In genomic region chr2:172330060-172330671, GRCh38 we compare ENCODE assay signal across 15 cellular contexts.
DNase-seq lines count a peak whose midpoint lies in the region; ATAC-seq and TF ChIP-seq lines count a peak whose summit lies in the region.
"Had no signal": no experiment of that assay in that cellular context is flagged by ENCODE, and none has a peak within 500 bp of the region (broad histone marks: within the 10 kb centered on the region; RNA-seq: fewer than 3 reads in every experiment).

No MANE protein-coding gene starts in this region.

- BruUV-seq in A673 (replicated peaks; lab: Mats Ljungman, UMichigan) = no TSS peak

- intact Hi-C loops in heart right ventricle (cut with DNase I) (no loop called here), colonic mucosa (cut with DNase I) (no loop called here), A673 (cut with micrococcal nuclease; ENCODE audit: unreplicated experiment) (no loop called here)

- no peak for DNase-seq in heart right ventricle
- DNase-seq in right atrium auricular region (ENCODE audit: low spot score) = no peak
- DNase-seq in colonic mucosa = peak; percentile 66
- DNase-seq in midbrain (lab: John Stamatoyannopoulos, UW) = no peak
- no peak for DNase-seq in inferior parietal cortex (ENCODE audit: extremely low spot score)
- no peak for DNase-seq in A673 (ENCODE audit: low spot score)
- DNase-seq: activated CD8-positive, alpha-beta T cell treated with anti-CD3 and anti-CD28 coated beads, Interleukin-2, amount 10 ng/mL, durations not matched to agents 7 days and 5 days; DMS79 treated with DMSO at 0.1 percent for 48 hours; mesendoderm; posterior cingulate gyrus; SHP77 treated with DMSO at 0.1 percent for 48 hours had no signal

- CTCF ChIA-PET in A673 (lab: Charles Lee) = no interaction called here

- H3K4me1 ChIP-seq in heart right ventricle (peaks cover 0 to 35% (median 15%) of the 10 kb centered on the region in 9 donors), right atrium auricular region (peaks cover 0 to 18% of the 10 kb centered on the region in 2 donors), colonic mucosa (peaks cover 6% of the 10 kb centered on the region), muscle layer of duodenum (ENCODE audit: control insufficient read depth in 1 of 2, insufficient read depth in 2 of 2, low read length in 2 of 2) (peaks cover 0 to 8% of the 10 kb centered on the region in 2 donors), A673 (ENCODE audit: insufficient read depth, low read length, poor library complexity, severe bottlenecking) (no peaks in the 10 kb centered on the region)

- no peak overlapping the region for H3K4me3 ChIP-seq in heart right ventricle
- H3K4me3 ChIP-seq in right atrium auricular region = no peak overlapping the region
- no peak overlapping the region for H3K4me3 ChIP-seq in colonic mucosa
- H3K4me3 ChIP-seq in muscle layer of duodenum (ENCODE audit: low read depth in 1 of 2, low read length in 2 of 2) = no peak overlapping the region
- no peak overlapping the region for H3K4me3 ChIP-seq in A673 (ENCODE audit: low read depth, low read length, poor library complexity, severe bottlenecking)
- H3K4me3 ChIP-seq: ascending aorta, tibial artery had no signal

- ATAC-seq in heart right ventricle (peak in 4 of 8 donors; percentile 7 to 35 (median 24)), GM21619 (IDR thresholded peaks at IDR 0.05; ENCODE audit: unreplicated experiment) (no peak)
- ATAC-seq: activated CD8-positive, alpha-beta T cell treated with anti-CD3 and anti-CD28 coated beads, Interleukin-2, amount 10 ng/mL, durations not matched to agents 7 days and 5 days had no signal

- H3K27ac ChIP-seq in heart right ventricle (peak overlapping the region in 8 of 10 donors; percentile 46 to 83 (median 58)), right atrium auricular region (no peak overlapping the region), colonic mucosa (peak overlapping the region; percentile 59), muscle layer of duodenum (ENCODE audit: low read length) (peak overlapping the region; percentile 10), A673 (ENCODE audit: low read depth, low read length, poor library complexity, severe bottlenecking) (no peak overlapping the region)
- H3K27ac ChIP-seq: tibial artery had no signal

- no peaks in the 10 kb centered on the region for H3K36me3 ChIP-seq in heart right ventricle
- no peaks in the 10 kb centered on the region for H3K36me3 ChIP-seq in right atrium auricular region
- H3K36me3 ChIP-seq in colonic mucosa = no peaks in the 10 kb centered on the region
- no peaks in the 10 kb centered on the region for H3K36me3 ChIP-seq in muscle layer of duodenum (ENCODE audit: control insufficient read depth in 1 of 2, insufficient read depth in 2 of 2, low read length in 2 of 2)
- no peaks in the 10 kb centered on the region for H3K36me3 ChIP-seq in A673 (ENCODE audit: insufficient read depth, low read length, poor library complexity, severe bottlenecking)
- H3K36me3 ChIP-seq: ascending aorta, tibial artery had no signal

- no peaks in the 10 kb centered on the region for H3K9me3 ChIP-seq in heart right ventricle
- H3K9me3 ChIP-seq in right atrium auricular region = no peaks in the 10 kb centered on the region
- H3K9me3 ChIP-seq in colonic mucosa = no peaks in the 10 kb centered on the region
- no peaks in the 10 kb centered on the region for H3K9me3 ChIP-seq in muscle layer of duodenum (ENCODE audit: control insufficient read depth in 1 of 2, low read length in 2 of 2)
- H3K9me3 ChIP-seq in A673 (ENCODE audit: low read depth, low read length, poor library complexity, severe bottlenecking) = no peaks in the 10 kb centered on the region
- H3K9me3 ChIP-seq: ascending aorta, tibial artery had no signal

- H3K9ac ChIP-seq in colonic mucosa (ENCODE audit: low read depth in 2 of 2, low read length in 2 of 2) = peak overlapping the region in 1 of 2 donors; percentile 58

- TF ChIP-seq CTCF in heart right ventricle (IDR thresholded peaks at IDR 0.05) (no peak), right atrium auricular region (IDR thresholded peaks at IDR 0.05) (no peak), colonic mucosa (IDR thresholded peaks at IDR 0.05) (no peak), A673 (conservative IDR thresholded peaks at IDR 0.05; ENCODE audit: low read depth, low read length) (no peak)

- POLR2A ChIA-PET in A673 (lab: Charles Lee; ENCODE audit: low non-redundant PET) = no interaction called here

- H3K27me3 ChIP-seq in heart right ventricle (no peaks in the 10 kb centered on the region), right atrium auricular region (no peaks in the 10 kb centered on the region), colonic mucosa (no peaks in the 10 kb centered on the region), muscle layer of duodenum (ENCODE audit: low read depth, low read length) (no peaks in the 10 kb centered on the region), A673 (replicated peaks; ENCODE audit: insufficient read depth, low read depth, low read length, poor library complexity) (no peaks in the 10 kb centered on the region)
- H3K27me3 ChIP-seq: ascending aorta, tibial artery had no signal

- 35 to 40% methylated on average over 5 of the region's 5 CpGs for WGBS in heart right ventricle, 2 donors

Comparison
In these comparisons a context has a peak if more than half of its experiments do, and no peak if none do; other contexts are left out.
1. H3K27ac ChIP-seq: peak in heart right ventricle (8 of 10), colonic mucosa (single experiment) and muscle layer of duodenum (single experiment); none in right atrium auricular region (0 of 2) and A673 (single experiment).